23 cellular contexts compared by ENCODE assay signal in the genomic region with DNA sequence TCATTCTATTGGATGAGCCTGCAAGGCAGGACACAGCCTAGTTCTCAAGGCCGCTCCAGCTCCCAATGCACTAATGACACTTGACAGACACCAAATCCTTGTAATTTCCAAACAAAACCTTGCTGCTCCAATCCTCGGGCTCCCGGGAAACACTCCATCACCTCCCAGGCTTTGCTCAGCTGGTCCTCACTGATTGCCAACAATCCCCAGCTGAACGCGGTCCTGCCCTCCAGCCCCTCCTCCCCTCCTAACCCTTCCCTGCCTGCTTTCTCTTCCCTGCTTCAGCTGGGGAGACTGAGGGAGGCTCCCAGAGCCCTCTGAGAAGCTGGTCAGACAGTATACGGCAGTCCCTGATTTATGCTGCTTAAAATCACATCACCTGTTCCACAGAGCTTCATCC.
DNase-seq lines count a peak whose midpoint lies in the region; ATAC-seq and TF ChIP-seq lines count a peak whose summit lies in the region.
"Had no signal": no experiment of that assay in that cellular context is flagged by ENCODE, and none has a peak within 500 bp of the region (broad histone marks: within the 10 kb centered on the region; RNA-seq: fewer than 3 reads in every experiment).

No MANE protein-coding gene starts in this region.

- peaks cover 4% of the 10 kb centered on the region for H3K27me3 Mint-ChIP-seq in brain
- H3K27me3 Mint-ChIP-seq: dendritic cell treated with granulocyte-macrophage colony-stimulating factor and Interleukin-4, amounts not matched to agents 40 ng/mL and 50 ng/mL, for 4 days had no signal

- H3K36me3 Mint-ChIP-seq in brain = no peaks in the 10 kb centered on the region

- peak overlapping the region; percentile 61 to 94 (median 81) for H3K27ac Mint-ChIP-seq in brain
- H3K27ac Mint-ChIP-seq: activated CD8-positive, alpha-beta T cell treated with anti-CD3 and anti-CD28 coated beads for 36 hours; B cell; dendritic cell treated with granulocyte-macrophage colony-stimulating factor and Interleukin-4, amounts not matched to agents 40 ng/mL and 50 ng/mL, for 4 days; nephron progenitor cell; progenitor cell of endocrine pancreas had no signal

- DNase-seq in NCI-H146 (lab: John Stamatoyannopoulos, UW) = peak; percentile 26
- DNase-seq in NCI-H146 treated with DMSO at 0.1 percent for 48 hours (lab: John Stamatoyannopoulos, UW; ENCODE audit: unreplicated experiment) = no peak
- peak; percentile 76 for DNase-seq in medulla oblongata (ENCODE audit: extremely low spot score)
- DNase-seq in left cardiac atrium = no peak
- no peak for DNase-seq in DMS79 treated with DMSO at 0.1 percent for 48 hours (lab: John Stamatoyannopoulos, UW)
- no peak for DNase-seq in GOT3 (lab: John Stamatoyannopoulos, UW)
- DNase-seq: activated CD8-positive, alpha-beta T cell treated with anti-CD3 and anti-CD28 coated beads for 36 hours; activated gamma-delta T cell treated with Interleukin-2 at 50 U/mL for 16 hours; DMS53; MM.1S; NCI-H2029; nephron progenitor cell; SK-N-SH; stimulated activated CD4-positive, alpha-beta T cell treated with anti-CD3 and anti-CD28 coated beads, Interleukin-2, amount 100 ng/mL, for 24 hours; stimulated activated naive CD4-positive, alpha-beta T cell treated with Interleukin-2 at 50 U/mL for 16 hours; transverse colon had no signal

- intact Hi-C loops in left cardiac atrium (cut with DNase I) = no loop called here

- no peaks in the 10 kb centered on the region for H3K9me3 Mint-ChIP-seq in brain
- H3K9me3 Mint-ChIP-seq: activated CD8-positive, alpha-beta T cell treated with anti-CD3 and anti-CD28 coated beads for 36 hours; dendritic cell treated with granulocyte-macrophage colony-stimulating factor and Interleukin-4, amounts not matched to agents 40 ng/mL and 50 ng/mL, for 4 days; nephron progenitor cell had no signal

- TF ChIP-seq CTCF in brain (conservative IDR thresholded peaks at IDR 0.05) = no peak

- H3K4me3 Mint-ChIP-seq in brain = peak overlapping the region in 2 of 5 experiments; percentile 15 to 44
- H3K4me3 Mint-ChIP-seq: activated CD8-positive, alpha-beta T cell treated with anti-CD3 and anti-CD28 coated beads for 36 hours; B cell; dendritic cell treated with granulocyte-macrophage colony-stimulating factor and Interleukin-4, amounts not matched to agents 40 ng/mL and 50 ng/mL, for 4 days; nephron progenitor cell had no signal

- no peak for ATAC-seq in left cardiac atrium
- no peak for ATAC-seq in GM21723 (IDR thresholded peaks at IDR 0.05; ENCODE audit: unreplicated experiment)
- ATAC-seq: activated CD8-positive, alpha-beta T cell treated with anti-CD3 and anti-CD28 coated beads for 36 hours; K562; left lobe of liver had no signal

- peaks cover 48% of the 10 kb centered on the region for H3K4me1 Mint-ChIP-seq in brain
- H3K4me1 Mint-ChIP-seq: B cell had no signal

Comparison
In these comparisons a context has a peak if more than half of its experiments do, and no peak if none do; other contexts are left out.
1. DNase-seq: peak in NCI-H146 (single experiment) and medulla oblongata (single experiment); none in NCI-H146 treated with DMSO at 0.1 percent for 48 hours (single experiment), left cardiac atrium (single experiment), DMS79 treated with DMSO at 0.1 percent for 48 hours (single experiment) and GOT3 (single experiment).